15 cellular contexts compared by ENCODE assay signal in genomic region chr12:89251326-89252237, GRCh38.
A peak's percentile ranks its signal among the peaks of the same experiment; 100 is the strongest.
DNase-seq lines count a peak whose midpoint lies in the region; ATAC-seq and TF ChIP-seq lines count a peak whose summit lies in the region.
"Had no signal": no experiment of that assay in that cellular context is flagged by ENCODE, and none has a peak within 500 bp of the region (broad histone marks: within the 10 kb centered on the region; RNA-seq: fewer than 3 reads in every experiment).

No MANE protein-coding gene starts in this region.

- H3K36me3 ChIP-seq in right lobe of liver (no peaks in the 10 kb centered on the region), subcutaneous abdominal adipose tissue (ENCODE audit: control insufficient read depth in 5 of 5, insufficient read depth in 5 of 5, low read length in 5 of 5) (no peaks in the 10 kb centered on the region)
- H3K36me3 ChIP-seq: BLaER1 treated with 17β-estradiol and CSF1 and Interleukin-3, amounts not matched to agents 10 nM and 100 nM; brain microvascular endothelial cell had no signal

- TF ChIP-seq POLR2A in right lobe of liver (IDR thresholded peaks at IDR 0.05), result no peak

- ATAC-seq in right lobe of liver (peak in 3 of 4 donors; percentile 18 to 50 (median 50)), GM21381 (IDR thresholded peaks at IDR 0.05; ENCODE audit: unreplicated experiment) (no peak), HG03045 (IDR thresholded peaks at IDR 0.05; ENCODE audit: unreplicated experiment) (no peak)

- CTCF ChIA-PET in activated CD4-positive, alpha-beta memory T cell treated with anti-CD3 and anti-CD28 coated beads for 36 hours (lab: Charles Lee), result interaction anchor here (0.7 to 1.7 kb wide), 3 partner anchors 26 to 117 kb away, joined by 3 to 4 read pairs (median 4); no protein-coding TSS in a partner anchor

- DNase-seq in stimulated activated CD4-positive, alpha-beta T cell treated with anti-CD3 and anti-CD28 coated beads, Interleukin-15, amount 100 ng/mL, for 24 hours, result peak; percentile 24
- DNase-seq in stimulated activated CD4-positive, alpha-beta T cell treated with anti-CD3 and anti-CD28 coated beads, Interleukin-2, amount 100 ng/mL, for 24 hours, result no peak
- peak; percentile 40 for DNase-seq in activated CD4-positive, alpha-beta memory T cell treated with anti-CD3 and anti-CD28 coated beads for 36 hours
- DNase-seq in right lobe of liver, result no peak
- DNase-seq in Ammon's horn (ENCODE audit: low spot score), result no peak
- DNase-seq: activated CD4-positive, alpha-beta T cell treated with anti-CD3 and anti-CD28 coated beads, Interleukin-2, amount 50 U/mL, for 1 hour; activated gamma-delta T cell; NCI-H82; T-cell had no signal

- H3K27me3 ChIP-seq in right lobe of liver, result no peaks in the 10 kb centered on the region
- H3K27me3 ChIP-seq in subcutaneous abdominal adipose tissue (ENCODE audit: control insufficient read depth in 5 of 5, insufficient read depth in 4 of 5, low read length in 5 of 5), result no peaks in the 10 kb centered on the region
- H3K27me3 ChIP-seq: BLaER1 treated with 17β-estradiol and CSF1 and Interleukin-3, amounts not matched to agents 10 nM and 100 nM; brain microvascular endothelial cell had no signal

- no peaks in the 10 kb centered on the region for H3K4me1 ChIP-seq in right lobe of liver
- peaks cover 0 to 19% (median 14%) of the 10 kb centered on the region in 5 donors for H3K4me1 ChIP-seq in subcutaneous abdominal adipose tissue (ENCODE audit: control insufficient read depth in 5 of 5, insufficient read depth in 5 of 5, low read length in 5 of 5)

- H3K4me3 ChIP-seq in right lobe of liver (no peak overlapping the region), subcutaneous abdominal adipose tissue (ENCODE audit: low read depth in 1 of 5, low read length in 5 of 5) (peak overlapping the region in 1 of 5 donors; percentile 4)
- H3K4me3 ChIP-seq: BLaER1 treated with 17β-estradiol and CSF1 and Interleukin-3, amounts not matched to agents 10 nM and 100 nM had no signal

- H3K4me1 Mint-ChIP-seq in activated CD4-positive, alpha-beta memory T cell treated with anti-CD3 and anti-CD28 coated beads for 36 hours (ENCODE audit: low read depth), result peaks cover 36% of the 10 kb centered on the region

- H3K9me3 ChIP-seq in right lobe of liver (no peaks in the 10 kb centered on the region), subcutaneous abdominal adipose tissue (ENCODE audit: control insufficient read depth in 5 of 5, low read length in 5 of 5) (no peaks in the 10 kb centered on the region)

- peak overlapping the region in 1 of 5 donors; percentile 10 for H3K9ac ChIP-seq in subcutaneous abdominal adipose tissue (ENCODE audit: low read length in 5 of 5)
- H3K9ac ChIP-seq: BLaER1 treated with 17β-estradiol and CSF1 and Interleukin-3, amounts not matched to agents 10 nM and 100 nM had no signal

- peak overlapping the region in 1 of 3 donors; percentile 11 for H3K27ac ChIP-seq in right lobe of liver
- H3K27ac ChIP-seq in subcutaneous abdominal adipose tissue (ENCODE audit: low read depth, low read length), result peak overlapping the region; percentile 6
- H3K27ac ChIP-seq: brain microvascular endothelial cell, RWPE1 had no signal

- H3K27me3 Mint-ChIP-seq in activated CD4-positive, alpha-beta memory T cell treated with anti-CD3 and anti-CD28 coated beads for 36 hours, result no peaks in the 10 kb centered on the region
- H3K27me3 Mint-ChIP-seq: T-cell had no signal

- POLR2A ChIA-PET in activated CD4-positive, alpha-beta memory T cell treated with anti-CD3 and anti-CD28 coated beads for 36 hours (lab: Charles Lee), result interaction anchor here (0.6 to 2.3 kb wide), 7 partner anchors 7 to 179 kb away, joined by 3 to 19 read pairs (median 5); partner anchors contain the start of gene DUSP6

- peaks cover 2% of the 10 kb centered on the region for H3K36me3 Mint-ChIP-seq in activated CD4-positive, alpha-beta memory T cell treated with anti-CD3 and anti-CD28 coated beads for 36 hours
- H3K36me3 Mint-ChIP-seq: T-cell had no signal

- TF ChIP-seq CTCF in right lobe of liver (IDR thresholded peaks at IDR 0.05), result no peak

- H3K27ac Mint-ChIP-seq in activated CD4-positive, alpha-beta memory T cell treated with anti-CD3 and anti-CD28 coated beads for 36 hours, result peak overlapping the region; percentile 81
- H3K27ac Mint-ChIP-seq: T-cell had no signal

- intact Hi-C loops in activated CD4-positive, alpha-beta memory T cell treated with anti-CD3 and anti-CD28 coated beads for 36 hours (cut with micrococcal nuclease), result loop anchor here (1.0 to 5.0 kb wide), 5 partner anchors 7 to 275 kb away; partner anchors contain the start of gene POC1B
- intact Hi-C loops in right lobe of liver (cut with DNase I), result no loop called here

- peaks cover 3% of the 10 kb centered on the region for H3K9me3 Mint-ChIP-seq in activated CD4-positive, alpha-beta memory T cell treated with anti-CD3 and anti-CD28 coated beads for 36 hours
- H3K9me3 Mint-ChIP-seq: T-cell had no signal

- H3K4me3 Mint-ChIP-seq in activated CD4-positive, alpha-beta memory T cell treated with anti-CD3 and anti-CD28 coated beads for 36 hours, result no peak overlapping the region
- H3K4me3 Mint-ChIP-seq: T-cell had no signal

- 61% methylated on average over 6 of the region's 6 CpGs for WGBS in right lobe of liver (ENCODE audit: insufficient coverage, low coverage, low lambda C conversion rate, missing lambda C conversion rate)

Comparison
In these comparisons a context has a peak if more than half of its experiments do, and no peak if none do; other contexts are left out.
1. DNase-seq: peak in stimulated activated CD4-positive, alpha-beta T cell treated with anti-CD3 and anti-CD28 coated beads, Interleukin-15, amount 100 ng/mL, for 24 hours (single experiment) and activated CD4-positive, alpha-beta memory T cell treated with anti-CD3 and anti-CD28 coated beads for 36 hours (single experiment); none in stimulated activated CD4-positive, alpha-beta T cell treated with anti-CD3 and anti-CD28 coated beads, Interleukin-2, amount 100 ng/mL, for 24 hours (0 of 2), right lobe of liver (0 of 3) and Ammon's horn (single experiment).
2. ATAC-seq: peak in right lobe of liver (3 of 4); none in GM21381 (single experiment) and HG03045 (single experiment).